ENCODE assay signal across 13 cellular contexts in the genomic region with DNA sequence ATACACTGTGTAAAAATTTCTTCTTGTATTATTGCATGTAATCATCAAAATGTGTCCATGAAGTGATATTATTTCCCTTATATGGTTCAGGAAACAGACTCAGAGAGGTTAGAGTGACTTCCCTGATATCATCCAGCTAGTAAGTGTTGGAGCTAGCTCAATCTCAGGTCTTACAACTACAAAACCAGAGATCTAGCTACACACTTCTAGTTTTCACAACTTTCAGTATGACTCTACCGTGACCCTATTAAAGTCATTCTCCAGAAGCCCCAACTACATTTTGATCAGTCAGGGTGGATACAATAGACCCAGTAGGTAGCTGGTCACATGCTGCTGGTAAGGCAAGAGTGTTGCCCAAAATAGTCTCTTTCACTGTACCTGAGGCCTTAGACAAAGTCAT.
DNase-seq lines count a peak whose midpoint lies in the region; ATAC-seq, FAIRE-seq and TF ChIP-seq lines count a peak whose summit lies in the region.
"Had no signal": no experiment of that assay in that cellular context is flagged by ENCODE, and none has a peak within 500 bp of the region (broad histone marks: within the 10 kb centered on the region; RNA-seq: fewer than 3 reads in every experiment).

No MANE protein-coding gene starts in this region.

- TF ChIP-seq CTCF in cardiac muscle cell (IDR thresholded peaks at IDR 0.05; ENCODE audit: low read depth, low read length) (no peak), left ventricle myocardium inferior (IDR thresholded peaks at IDR 0.05; ENCODE audit: borderline replicate concordance) (no peak), HFFc6 (IDR thresholded peaks at IDR 0.05) (no peak)

- H3K27ac Mint-ChIP-seq in stimulated activated naive B cell treated with anti-CD40 and anti-IgM and Interleukin-4, amounts not matched to agents 10 μg/mL and 1 μg/mL and 100 μg/mL, for 72 hours = no peak overlapping the region
- H3K27ac Mint-ChIP-seq in HFFc6 = no peak overlapping the region
- H3K27ac Mint-ChIP-seq: CD8-positive, alpha-beta memory T cell had no signal

- ATAC-seq in HG02610 (IDR thresholded peaks at IDR 0.05; ENCODE audit: unreplicated experiment) = peak; percentile 40
- peak; percentile 25 to 29 for ATAC-seq in stimulated activated naive B cell treated with anti-CD40 and anti-IgM and Interleukin-4, amounts not matched to agents 10 μg/mL and 1 μg/mL and 100 μg/mL, for 72 hours (replicated peaks)

- H3K27me3 ChIP-seq in cardiac muscle cell (no peaks in the 10 kb centered on the region), left ventricle myocardium inferior (ENCODE audit: low read depth) (no peaks in the 10 kb centered on the region), small intestine (ENCODE audit: control insufficient read depth in 2 of 2, insufficient read depth in 2 of 2, low read length in 2 of 2) (no peaks in the 10 kb centered on the region)

- no peak for FAIRE-seq in small intestine (lab: Jason Lieb, UNC)

- H3K9me3 Mint-ChIP-seq in stimulated activated naive B cell treated with anti-CD40 and anti-IgM and Interleukin-4, amounts not matched to agents 10 μg/mL and 1 μg/mL and 100 μg/mL, for 72 hours = no peaks in the 10 kb centered on the region
- no peaks in the 10 kb centered on the region for H3K9me3 Mint-ChIP-seq in HFFc6

- H3K4me1 ChIP-seq in cardiac muscle cell (ENCODE audit: low read depth) (peaks cover 14% of the 10 kb centered on the region), left ventricle myocardium inferior (peaks cover 15% of the 10 kb centered on the region), small intestine (ENCODE audit: control insufficient read depth in 2 of 2, insufficient read depth in 1 of 2, low read depth in 1 of 2, low read length in 1 of 2) (no peaks in the 10 kb centered on the region)

- H3K27ac ChIP-seq in cardiac muscle cell = peak overlapping the region; percentile 19
- H3K27ac ChIP-seq in left ventricle myocardium inferior (replicated peaks) = no peak overlapping the region
- H3K27ac ChIP-seq in small intestine (ENCODE audit: low read depth in 1 of 2, low read length in 1 of 2) = no peak overlapping the region
- H3K27ac ChIP-seq: SK-N-MC had no signal

- 85 to 92% (median 87%) methylated on average over 1 of the region's 1 CpG for WGBS in small intestine, 3 donors

- peaks cover 2 to 10% of the 10 kb centered on the region in 2 donors for H3K27me3 Mint-ChIP-seq in stimulated activated naive B cell treated with anti-CD40 and anti-IgM and Interleukin-4, amounts not matched to agents 10 μg/mL and 1 μg/mL and 100 μg/mL, for 72 hours
- H3K27me3 Mint-ChIP-seq in HFFc6 (ENCODE audit: insufficient read depth) = 0 out of 2 replicates have a peak, but pooled peaks cover 5% of the 10 kb centered on the region

- intact Hi-C loops in left ventricle myocardium inferior (cut with micrococcal nuclease) = no loop called here

- H3K4me3 Mint-ChIP-seq in stimulated activated naive B cell treated with anti-CD40 and anti-IgM and Interleukin-4, amounts not matched to agents 10 μg/mL and 1 μg/mL and 100 μg/mL, for 72 hours = no peak overlapping the region
- no peak overlapping the region for H3K4me3 Mint-ChIP-seq in HFFc6
- H3K4me3 Mint-ChIP-seq: CD8-positive, alpha-beta memory T cell had no signal

- H3K9me3 ChIP-seq in cardiac muscle cell (ENCODE audit: low read depth) = no peaks in the 10 kb centered on the region
- H3K9me3 ChIP-seq in left ventricle myocardium inferior (replicated peaks) = no peaks in the 10 kb centered on the region
- no peaks in the 10 kb centered on the region for H3K9me3 ChIP-seq in small intestine (ENCODE audit: control insufficient read depth, low read depth)

- H3K36me3 Mint-ChIP-seq in stimulated activated naive B cell treated with anti-CD40 and anti-IgM and Interleukin-4, amounts not matched to agents 10 μg/mL and 1 μg/mL and 100 μg/mL, for 72 hours = no peaks in the 10 kb centered on the region
- H3K36me3 Mint-ChIP-seq in HFFc6 (ENCODE audit: low read depth) = no peaks in the 10 kb centered on the region
- H3K36me3 Mint-ChIP-seq: CD8-positive, alpha-beta memory T cell had no signal

- H3K4me3 ChIP-seq in cardiac muscle cell (no peak overlapping the region), left ventricle myocardium inferior (no peak overlapping the region), small intestine (ENCODE audit: low read depth in 1 of 2, low read length in 2 of 2) (no peak overlapping the region)
- H3K4me3 ChIP-seq: SK-N-MC had no signal

- DNase-seq in cardiac muscle cell (ENCODE audit: low read depth in 1 of 2, low spot score in 1 of 2) (no peak), left ventricle myocardium inferior (no peak), NCI-H345 (lab: John Stamatoyannopoulos, UW) (peak; percentile 39), HFFc6 (no peak), NK-92 (lab: John Stamatoyannopoulos, UW; ENCODE audit: unreplicated experiment) (no peak), small intestine (no peak)
- DNase-seq in stimulated activated naive B cell treated with anti-CD40 and anti-IgM and Interleukin-4, amounts not matched to agents 10 μg/mL and 1 μg/mL and 100 μg/mL, for 72 hours = no peak
- DNase-seq: CD8-positive, alpha-beta memory T cell; GF-D8; NCI-H187 treated with DMSO at 0.1 percent for 48 hours; NCI-H2171 had no signal

- no peaks in the 10 kb centered on the region for H3K36me3 ChIP-seq in cardiac muscle cell
- H3K36me3 ChIP-seq in left ventricle myocardium inferior = no peaks in the 10 kb centered on the region
- no peaks in the 10 kb centered on the region for H3K36me3 ChIP-seq in small intestine (ENCODE audit: control insufficient read depth in 2 of 2, insufficient read depth in 2 of 2, low read length in 2 of 2)

- H3K4me1 Mint-ChIP-seq in stimulated activated naive B cell treated with anti-CD40 and anti-IgM and Interleukin-4, amounts not matched to agents 10 μg/mL and 1 μg/mL and 100 μg/mL, for 72 hours = no peaks in the 10 kb centered on the region
- no peaks in the 10 kb centered on the region for H3K4me1 Mint-ChIP-seq in HFFc6 (ENCODE audit: low read depth)
- H3K4me1 Mint-ChIP-seq: CD8-positive, alpha-beta memory T cell had no signal
